ENCODE assay signal across 17 cellular contexts in genomic region chr4:127204326-127204725, GRCh38.
DNase-seq lines count a peak whose midpoint lies in the region; ATAC-seq, FAIRE-seq and TF ChIP-seq lines count a peak whose summit lies in the region.
"Had no signal": no experiment of that assay in that cellular context is flagged by ENCODE, and none has a peak within 500 bp of the region (broad histone marks: within the 10 kb centered on the region; RNA-seq: fewer than 3 reads in every experiment).

No MANE protein-coding gene starts in this region.

- WGBS in GM23248 (ENCODE audit: low coverage in 1 of 2, low lambda C conversion rate in 2 of 2, missing lambda C conversion rate in 2 of 2), 2 experiments: 15 to 18% methylated on average over 3 of the region's 3 CpGs
- 61% methylated on average over 3 of the region's 3 CpGs for WGBS in smooth muscle cell (ENCODE audit: low lambda C conversion rate)

- H3K4me3 ChIP-seq in GM23248: no peak overlapping the region
- no peak overlapping the region for H3K4me3 ChIP-seq in astrocyte (ENCODE audit: insufficient read depth, low read depth, low read length)
- H3K4me3 ChIP-seq in smooth muscle cell: no peak overlapping the region
- H3K4me3 ChIP-seq: BLaER1 treated with 17β-estradiol and CSF1 and Interleukin-3, amounts not matched to agents 10 nM and 100 nM had no signal

- peaks cover 2% of the 10 kb centered on the region for H3K9me3 Mint-ChIP-seq in astrocyte (ENCODE audit: unreplicated experiment)

- peaks cover 17% of the 10 kb centered on the region for H3K4me1 Mint-ChIP-seq in astrocyte (ENCODE audit: low read depth, unreplicated experiment)
- H3K4me1 Mint-ChIP-seq: B cell had no signal

- TF ChIP-seq CTCF in astrocyte (IDR thresholded peaks at IDR 0.05; ENCODE audit: insufficient read depth, low read depth, low read length) (no peak), smooth muscle cell (IDR thresholded peaks at IDR 0.05; ENCODE audit: borderline replicate concordance, insufficient read depth, poor library complexity, severe bottlenecking) (no peak)

- no peaks in the 10 kb centered on the region for H3K36me3 Mint-ChIP-seq in astrocyte (ENCODE audit: low read depth, unreplicated experiment)
- H3K36me3 Mint-ChIP-seq: CD8-positive, alpha-beta T cell had no signal

- H2AFZ ChIP-seq in GM23248 (peak overlapping the region; percentile 32; the same call in 1 of the 2 replicates), astrocyte (ENCODE audit: low read depth, low read length) (no peak overlapping the region), smooth muscle cell (ENCODE audit: low read depth) (no peak overlapping the region)

- H3K9me3 ChIP-seq in GM23248 (ENCODE audit: low read depth): no peaks in the 10 kb centered on the region
- no peaks in the 10 kb centered on the region for H3K9me3 ChIP-seq in astrocyte (ENCODE audit: insufficient read depth, low read depth, low read length)
- H3K9me3 ChIP-seq in smooth muscle cell (replicated peaks; ENCODE audit: low read depth): no peaks in the 10 kb centered on the region
- H3K9me3 ChIP-seq: BLaER1 treated with 17β-estradiol and CSF1 and Interleukin-3, amounts not matched to agents 10 nM and 100 nM had no signal

- DNase-seq in GM23248 (peak; percentile 21), astrocyte (ENCODE audit: low read depth) (no peak), fibroblast of peridontal ligament (ENCODE audit: extremely low read depth) (peak; percentile 10), smooth muscle cell (lab: John Stamatoyannopoulos, UW; ENCODE audit: unreplicated experiment) (no peak), AG08396 (ENCODE audit: low spot score) (no peak)
- DNase-seq: 8988T; Calu3; CD8-positive, alpha-beta T cell; DMS79 treated with DMSO at 0.1 percent for 48 hours; GF-D8; HCEC 1CT had no signal

- ATAC-seq in HG02884 (IDR thresholded peaks at IDR 0.05; ENCODE audit: unreplicated experiment) (no peak), GM18861 (IDR thresholded peaks at IDR 0.05; ENCODE audit: unreplicated experiment) (no peak)
- ATAC-seq: CD8-positive, alpha-beta T cell had no signal

- H3K36me3 ChIP-seq in GM23248 (ENCODE audit: low read depth) (no peaks in the 10 kb centered on the region), astrocyte (ENCODE audit: insufficient read depth, low read length) (no peaks in the 10 kb centered on the region), smooth muscle cell (ENCODE audit: low read depth) (no peaks in the 10 kb centered on the region)
- H3K36me3 ChIP-seq: BLaER1 treated with 17β-estradiol and CSF1 and Interleukin-3, amounts not matched to agents 10 nM and 100 nM had no signal

- no peaks in the 10 kb centered on the region for H4K20me1 ChIP-seq in GM23248 (ENCODE audit: insufficient read depth)
- H4K20me1 ChIP-seq in astrocyte (ENCODE audit: insufficient read depth, low read length): no peaks in the 10 kb centered on the region
- H4K20me1 ChIP-seq in smooth muscle cell (ENCODE audit: low read depth): no peaks in the 10 kb centered on the region
- H4K20me1 ChIP-seq: BLaER1 treated with 17β-estradiol and CSF1 and Interleukin-3, amounts not matched to agents 10 nM and 100 nM had no signal

- H3K4me2 ChIP-seq in GM23248 (ENCODE audit: unreplicated experiment): no peak overlapping the region
- no peak overlapping the region for H3K4me2 ChIP-seq in astrocyte (ENCODE audit: low read length)
- H3K4me2 ChIP-seq in smooth muscle cell: no peak overlapping the region
- H3K4me2 ChIP-seq: BLaER1 treated with 17β-estradiol and CSF1 and Interleukin-3, amounts not matched to agents 10 nM and 100 nM had no signal

- H3K9ac ChIP-seq in GM23248: no peak overlapping the region
- no peak overlapping the region for H3K9ac ChIP-seq in astrocyte (ENCODE audit: low read length)
- no peak overlapping the region for H3K9ac ChIP-seq in smooth muscle cell (ENCODE audit: low read depth)
- H3K9ac ChIP-seq: BLaER1 treated with 17β-estradiol and CSF1 and Interleukin-3, amounts not matched to agents 10 nM and 100 nM had no signal

- no peaks in the 10 kb centered on the region for H3K27me3 ChIP-seq in GM23248 (replicated peaks; ENCODE audit: insufficient read depth)
- no peaks in the 10 kb centered on the region for H3K27me3 ChIP-seq in astrocyte (ENCODE audit: insufficient read depth, low read length)
- no peaks in the 10 kb centered on the region for H3K27me3 ChIP-seq in smooth muscle cell (ENCODE audit: low read depth)
- H3K27me3 ChIP-seq: BLaER1 treated with 17β-estradiol and CSF1 and Interleukin-3, amounts not matched to agents 10 nM and 100 nM had no signal

- no peak overlapping the region for H3K4me3 Mint-ChIP-seq in astrocyte (ENCODE audit: unreplicated experiment)
- H3K4me3 Mint-ChIP-seq: B cell; CD8-positive, alpha-beta T cell had no signal

- H3K27ac Mint-ChIP-seq in astrocyte (ENCODE audit: unreplicated experiment): peak overlapping the region; percentile 79
- H3K27ac Mint-ChIP-seq: B cell; CD8-positive, alpha-beta T cell had no signal

- FAIRE-seq in astrocyte (lab: Jason Lieb, UNC): no peak
- FAIRE-seq: GM19239 had no signal

- no peaks in the 10 kb centered on the region for H3K9me2 ChIP-seq in GM23248 (ENCODE audit: insufficient read depth)

- no peaks in the 10 kb centered on the region for H3K27me3 Mint-ChIP-seq in astrocyte (ENCODE audit: low read depth, unreplicated experiment)
- H3K27me3 Mint-ChIP-seq: B cell had no signal

- H3K4me1 ChIP-seq in GM23248 (ENCODE audit: insufficient read depth): peaks cover 9% of the 10 kb centered on the region; the same call in 1 of the 2 replicates
- peaks cover 3% of the 10 kb centered on the region for H3K4me1 ChIP-seq in astrocyte (ENCODE audit: insufficient read depth, low read length)
- H3K4me1 ChIP-seq in smooth muscle cell (ENCODE audit: low read depth): no peaks in the 10 kb centered on the region

- H3K27ac ChIP-seq in GM23248 (no peak overlapping the region), astrocyte (ENCODE audit: low read depth, low read length) (no peak overlapping the region), smooth muscle cell (ENCODE audit: low read depth) (peak overlapping the region; percentile 37)
- H3K27ac ChIP-seq: BLaER1 treated with 17β-estradiol and CSF1 and Interleukin-3, amounts not matched to agents 10 nM and 100 nM; HL-60 had no signal

- H3K79me2 ChIP-seq in GM23248 (ENCODE audit: insufficient read depth) (no peaks in the 10 kb centered on the region), astrocyte (ENCODE audit: insufficient read depth, low read length) (no peaks in the 10 kb centered on the region), smooth muscle cell (ENCODE audit: low read depth) (no peaks in the 10 kb centered on the region)

- in situ Hi-C loops in GM23248 (cut with MboI): no loop called here

- peaks cover 5% of the 10 kb centered on the region; the same call in 1 of the 2 replicates for H3F3A ChIP-seq in GM23248 (ENCODE audit: insufficient read depth)
- peaks cover 3% of the 10 kb centered on the region for H3F3A ChIP-seq in smooth muscle cell (ENCODE audit: low read depth)

Comparison
In these comparisons a context has a peak if more than half of its experiments do, and no peak if none do; other contexts are left out.
1. DNase-seq: peak in GM23248 (single experiment) and fibroblast of peridontal ligament (single experiment); none in astrocyte (single experiment), smooth muscle cell (single experiment) and AG08396 (single experiment).